Comparison of ENCODE assay signal across 16 cellular contexts in the genomic region with DNA sequence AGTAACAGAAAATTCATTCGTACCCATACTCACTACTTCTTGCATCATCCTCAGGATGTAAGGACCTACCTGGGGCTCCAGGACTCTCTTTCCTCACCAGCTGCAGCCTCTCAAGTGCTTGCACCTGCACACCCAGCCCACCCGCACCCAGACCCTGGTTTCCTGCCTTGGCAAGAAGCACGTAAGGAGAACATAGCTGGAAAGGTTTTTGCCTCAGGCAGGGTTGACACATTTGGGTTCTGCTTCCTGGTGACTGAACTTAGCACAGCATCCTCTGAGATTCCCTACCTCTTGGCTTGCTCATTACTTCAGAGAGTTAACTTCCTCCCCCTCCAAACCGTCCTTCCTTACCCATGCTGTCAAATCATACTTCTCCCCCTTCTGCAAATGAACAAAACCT.
"Had no signal": no experiment of that assay in that cellular context is flagged by ENCODE, and none has a peak within 500 bp of the region (broad histone marks: within the 10 kb centered on the region; RNA-seq: fewer than 3 reads in every experiment).

No MANE protein-coding gene starts in this region.

- H3K4me1 Mint-ChIP-seq: neural crest cell had no signal

- H3K4me3 Mint-ChIP-seq: activated T-cell treated with anti-CD3 and anti-CD28 coated beads, Interleukin-2, amount 50 U/mL, for 4 hours; central memory CD8-positive, alpha-beta T cell; neural crest cell had no signal

- DNase-seq: activated CD4-positive, alpha-beta T cell treated with anti-CD3 and anti-CD28 coated beads for 1 hour; activated CD8-positive, alpha-beta memory T cell treated with anti-CD3 and anti-CD28 coated beads for 24 hours; activated naive CD4-positive, alpha-beta T cell; activated T-cell treated with anti-CD3 and anti-CD28 coated beads, Interleukin-2, amount 50 U/mL, for 4 hours; amniotic stem cell; body of pancreas; cortex of kidney; effector memory CD4-positive, alpha-beta T cell; erythroblast; hypothalamus; pancreas; stimulated activated CD4-positive, alpha-beta T cell treated with anti-CD3 and anti-CD28 coated beads, Interleukin-4, amount 100 ng/mL, for 1 hour; stimulated activated CD8-positive, alpha-beta memory T cell treated with anti-CD3 and anti-CD28 coated beads, Interleukin-4, amount 100 ng/mL, for 48 hours; T-helper 9 cell had no signal

- ATAC-seq: body of pancreas, pancreas had no signal

- H3K9me3 Mint-ChIP-seq: activated T-cell treated with anti-CD3 and anti-CD28 coated beads, Interleukin-2, amount 50 U/mL, for 4 hours; central memory CD8-positive, alpha-beta T cell; neural crest cell had no signal
